Comparison of ENCODE assay signal across 10 cellular contexts in the genomic region with DNA sequence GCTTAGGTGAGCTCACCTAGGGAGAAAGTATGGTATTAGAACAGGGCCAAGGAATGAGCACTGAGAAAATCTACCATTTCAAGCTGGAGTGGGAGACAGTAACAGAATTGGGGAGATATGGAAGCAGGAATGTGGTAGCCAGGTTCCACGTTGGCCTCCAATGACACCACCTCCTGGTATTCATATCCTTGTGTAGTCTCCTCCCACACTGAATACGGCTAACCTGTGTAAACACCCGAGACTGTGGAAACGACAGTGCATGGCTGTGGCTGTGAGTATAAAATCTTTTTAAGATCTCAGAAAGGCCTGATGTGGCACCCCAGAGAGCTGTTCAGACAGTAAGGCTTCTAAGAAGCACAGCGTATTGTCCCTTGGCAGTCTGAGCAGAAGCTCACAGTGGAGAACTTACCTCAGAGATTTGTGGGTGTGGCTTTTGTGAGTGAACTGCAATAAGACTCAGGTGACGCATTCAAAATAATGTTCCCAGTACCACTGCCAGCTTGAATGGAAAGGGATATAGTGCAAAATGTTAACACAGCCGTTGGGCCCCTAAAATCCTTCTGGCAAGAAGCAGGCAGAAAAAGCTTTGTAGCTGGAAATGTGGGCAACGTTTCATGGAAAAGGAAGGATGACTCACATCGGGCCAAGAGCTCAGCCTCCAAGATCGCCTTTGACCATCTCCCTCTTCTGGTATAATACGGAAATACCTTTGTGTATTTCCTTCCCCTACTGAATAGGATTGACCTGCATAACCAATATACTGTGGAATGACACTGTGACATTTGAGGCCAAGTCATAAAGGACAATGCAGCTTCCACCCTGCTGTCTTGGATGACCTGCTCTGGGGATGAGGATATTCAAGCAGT. TPM values are rescaled to one million over a fixed set of nuclear protein-coding genes. Genes with fewer than 3 reads are reported as not detected.
A peak's percentile ranks its signal among the peaks of the same experiment; 100 is the strongest.
DNase-seq lines count a peak whose midpoint lies in the region; ATAC-seq, FAIRE-seq and TF ChIP-seq lines count a peak whose summit lies in the region.
"Had no signal": no experiment of that assay in that cellular context is flagged by ENCODE, and none has a peak within 500 bp of the region (broad histone marks: within the 10 kb centered on the region; RNA-seq: fewer than 3 reads in every experiment).

No MANE protein-coding gene starts in this region.

- BruUV-seq in endothelial cell of umbilical vein (replicated peaks; lab: Mats Ljungman, UMichigan) = TSS peak; percentile 69

- H3K36me3 ChIP-seq in endothelial cell of umbilical vein (ENCODE audit: control insufficient read depth in 2 of 2, extremely low read depth in 1 of 2, insufficient read depth in 2 of 2, low read length in 2 of 2) (no peaks in the 10 kb centered on the region), osteoblast (ENCODE audit: insufficient read depth, low read length) (no peaks in the 10 kb centered on the region)

- no peaks in the 10 kb centered on the region for H4K20me1 ChIP-seq in endothelial cell of umbilical vein (replicated peaks; ENCODE audit: control insufficient read depth, extremely low read depth, insufficient read depth, low read length)
- no peaks in the 10 kb centered on the region for H4K20me1 ChIP-seq in osteoblast (ENCODE audit: insufficient read depth, low read length)

- CTCF ChIA-PET in endothelial cell of umbilical vein (lab: Charles Lee) = interaction anchor here (0.7 to 4.9 kb wide), 28 partner anchors 10 to 233 kb away, joined by 3 to 54 read pairs (median 4); a partner anchor contains a TSS

- POLR2A ChIA-PET in endothelial cell of umbilical vein (lab: Charles Lee) = interaction anchor here (0.6 to 1.4 kb wide), 2 partner anchors 95 to 760 kb away, joined by 4 to 13 read pairs; no protein-coding TSS in a partner anchor

- FAIRE-seq in endothelial cell of umbilical vein (lab: Jason Lieb, UNC) = peak; percentile 100

- TF ChIP-seq CTCF in endothelial cell of umbilical vein (IDR thresholded peaks at IDR 0.05; ENCODE audit: extremely low read depth in 1 of 2, insufficient read depth in 1 of 2, low read depth in 1 of 2, low read length in 2 of 2) = peak; percentile 34 to 39
- peak; percentile 53 for TF ChIP-seq CTCF in osteoblast (IDR thresholded peaks at IDR 0.05; ENCODE audit: extremely low read depth, low read depth, low read length)

- H3K4me1 ChIP-seq in endothelial cell of umbilical vein (ENCODE audit: control insufficient read depth, extremely low read depth, insufficient read depth, low read length) (peaks cover 41% of the 10 kb centered on the region), osteoblast (ENCODE audit: insufficient read depth, low read length) (peaks cover 17% of the 10 kb centered on the region)

- H3K27ac ChIP-seq in endothelial cell of umbilical vein (ENCODE audit: insufficient read depth, low read depth, low read length) = peak overlapping the region; percentile 96
- peak overlapping the region; percentile 55 for H3K27ac ChIP-seq in osteoblast (ENCODE audit: low read depth, low read length)

- no peaks in the 10 kb centered on the region for H3K9me1 ChIP-seq in endothelial cell of umbilical vein (replicated peaks; ENCODE audit: control insufficient read depth, extremely low read depth, insufficient read depth, low read length)

- no peak for ATAC-seq in GM21515 (IDR thresholded peaks at IDR 0.05; ENCODE audit: unreplicated experiment)
- ATAC-seq: naive thymus-derived CD8-positive, alpha-beta T cell had no signal

- H3K4me3 ChIP-seq in endothelial cell of umbilical vein (replicated peaks in 1 of 3; ENCODE audit: insufficient read depth in 1 of 3, low read depth in 1 of 3, low read length in 3 of 3) = peak overlapping the region in 1 of 3 experiments; percentile 33
- H3K4me3 ChIP-seq in osteoblast (ENCODE audit: insufficient read depth, low read length) = no peak overlapping the region

- no peaks in the 10 kb centered on the region for H3K9me3 ChIP-seq in endothelial cell of umbilical vein (replicated peaks; ENCODE audit: control insufficient read depth, insufficient read depth, low read length)
- H3K9me3 ChIP-seq in osteoblast (ENCODE audit: low read depth, low read length) = no peaks in the 10 kb centered on the region

- peak; percentile 71 for DNase-seq in Daoy (ENCODE audit: low read depth)
- peak; percentile 66 for DNase-seq in NCI-H226
- DNase-seq in endothelial cell of umbilical vein (ENCODE audit: low read depth, low spot score) = peak; percentile 90
- peak; percentile 87 for DNase-seq in osteoblast (ENCODE audit: insufficient read length, low spot score, missing footprints)
- DNase-seq in activated CD4-positive, alpha-beta T cell treated with anti-CD3 and anti-CD28 coated beads, Interleukin-2, amount 50 U/mL, for 48 hours = no peak
- no peak for DNase-seq in T-helper 9 cell
- DNase-seq in activated CD4-positive, CD25-positive, alpha-beta regulatory T cell (lab: John Stamatoyannopoulos, UW) = no peak
- DNase-seq: activated naive CD4-positive, alpha-beta T cell treated with anti-CD3 and anti-CD28 coated beads for 36 hours; naive thymus-derived CD8-positive, alpha-beta T cell had no signal

- H2AFZ ChIP-seq in endothelial cell of umbilical vein (ENCODE audit: low read depth, low read length) (peak overlapping the region; percentile 39), osteoblast (ENCODE audit: low read length) (peak overlapping the region; percentile 63)

- no peaks in the 10 kb centered on the region for H3K79me2 ChIP-seq in endothelial cell of umbilical vein (ENCODE audit: control insufficient read depth, insufficient read depth, low read length)
- H3K79me2 ChIP-seq in osteoblast (ENCODE audit: insufficient read depth, low read length) = no peaks in the 10 kb centered on the region

- H3K4me2 ChIP-seq in endothelial cell of umbilical vein (ENCODE audit: insufficient read depth, low read length) = peak overlapping the region; percentile 86
- peak overlapping the region; percentile 68 for H3K4me2 ChIP-seq in osteoblast (ENCODE audit: insufficient read depth, low read length)

- intact Hi-C loops in endothelial cell of umbilical vein (cut with micrococcal nuclease) = loop anchor here (1.0 kb wide), 5 partner anchors 19 to 233 kb away; no protein-coding TSS in a partner anchor

- dilution Hi-C loops in endothelial cell of umbilical vein (cut with MboI; ENCODE audit: extremely low pct_ligation_motif_present, low sequenced_read_pairs) = no loop called here

- H3K27me3 ChIP-seq in endothelial cell of umbilical vein (ENCODE audit: control insufficient read depth in 2 of 2, insufficient read depth in 2 of 2, low read length in 2 of 2) = no peaks in the 10 kb centered on the region
- no peaks in the 10 kb centered on the region for H3K27me3 ChIP-seq in osteoblast (ENCODE audit: insufficient read depth, low read length)

- TF ChIP-seq POLR2A in endothelial cell of umbilical vein (IDR thresholded peaks at IDR 0.05; ENCODE audit: low read depth, low read length) = no peak

- peak overlapping the region; percentile 60 for H3K9ac ChIP-seq in endothelial cell of umbilical vein (replicated peaks; ENCODE audit: extremely low read depth, insufficient read depth, low read length)

TF ChIP-seq in endothelial cell of umbilical vein, 7 proteins besides CTCF, POLR2A, EP300 and RAD21:
- TF ChIP-seq JUN (IDR thresholded peaks at IDR 0.05; ENCODE audit: borderline replicate concordance, insufficient read depth, insufficient read length, low read depth) (peak; percentile 86), GATA2 (IDR thresholded peaks at IDR 0.05; ENCODE audit: insufficient read depth, insufficient read length, low read depth, low read length) (peak; percentile 96), EZH2 (IDR thresholded peaks at IDR 0.05; ENCODE audit: borderline replicate concordance, low read depth, low read length, severe bottlenecking) (no peak), POLR2AphosphoS5 (IDR thresholded peaks at IDR 0.05; ENCODE audit: insufficient read depth, low read depth, low read length) (peak; percentile 74), FOS (IDR thresholded peaks at IDR 0.05; ENCODE audit: borderline replicate concordance, insufficient read depth, low read length) (peak; percentile 95), MYC (IDR thresholded peaks at IDR 0.05; ENCODE audit: low read depth, low read length) (no peak)
- TF ChIP-seq, protein P1, sequence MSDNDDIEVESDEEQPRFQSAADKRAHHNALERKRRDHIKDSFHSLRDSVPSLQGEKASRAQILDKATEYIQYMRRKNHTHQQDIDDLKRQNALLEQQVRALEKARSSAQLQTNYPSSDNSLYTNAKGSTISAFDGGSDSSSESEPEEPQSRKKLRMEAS (IDR thresholded peaks at IDR 0.05; ENCODE audit: insufficient read depth, insufficient read length) = no peak

RNA-seq across cellular contexts. Expression of a gene that starts 14.4 kb away (rescaled TPM):
- total RNA-seq in Daoy (2014; rRNA removed; shearing (Covaris generic)) = 1.5 and 1.6 TPM in 2 replicates
- total RNA-seq in endothelial cell of umbilical vein (0.07 TPM in 1 of 2 replicates, not detected in the other), osteoblast (0.29 and 1.4 TPM in 2 replicates)
- polyA plus RNA-seq in endothelial cell of umbilical vein = 0.05 and 0.08 TPM in 2 replicates
- polyA plus RNA-seq in endothelial cell of umbilical vein (2011; cell fraction: cytosol; rRNA removed) = 0.07 and 0.10 TPM in 2 replicates
- polyA plus RNA-seq in endothelial cell of umbilical vein (2011; cell fraction: nucleus; rRNA removed) = 0.05 and 0.14 TPM in 2 replicates
- polyA plus RNA-seq in endothelial cell of umbilical vein (2012) = 0.03 and 0.48 TPM in 2 replicates
- polyA minus RNA-seq in endothelial cell of umbilical vein = 0.13 and 0.44 TPM in 2 replicates
- polyA minus RNA-seq in endothelial cell of umbilical vein (2011; cell fraction: cytosol; rRNA and poly(A)+ RNA removed) = not detected
- polyA minus RNA-seq in endothelial cell of umbilical vein (2011; cell fraction: nucleus; rRNA and poly(A)+ RNA removed) = 0.19 and 0.24 TPM in 2 replicates

RNA-seq across cellular contexts. Expression of a gene that starts 38.2 kb away (rescaled TPM):
- total RNA-seq in Daoy (2014; rRNA removed; shearing (Covaris generic)) = 0.45 and 0.69 TPM in 2 replicates
- total RNA-seq in endothelial cell of umbilical vein (2.8 and 4.5 TPM in 2 replicates), osteoblast (not detected in 2 replicates)
- 0.43 and 1.2 TPM in 2 replicates for polyA plus RNA-seq in endothelial cell of umbilical vein
- 0.56 and 0.74 TPM in 2 replicates for polyA plus RNA-seq in endothelial cell of umbilical vein (2011; cell fraction: cytosol; rRNA removed)
- 0.49 and 0.82 TPM in 2 replicates for polyA plus RNA-seq in endothelial cell of umbilical vein (2011; cell fraction: nucleus; rRNA removed)
- 2.4 and 2.7 TPM in 2 replicates for polyA plus RNA-seq in endothelial cell of umbilical vein (2012)
- 1.4 TPM in 2 replicates for polyA minus RNA-seq in endothelial cell of umbilical vein
- not detected for polyA minus RNA-seq in endothelial cell of umbilical vein (2011; cell fraction: cytosol; rRNA and poly(A)+ RNA removed)
- 0.58 and 1.1 TPM in 2 replicates for polyA minus RNA-seq in endothelial cell of umbilical vein (2011; cell fraction: nucleus; rRNA and poly(A)+ RNA removed)
- total RNA-seq: activated naive CD4-positive, alpha-beta T cell treated with anti-CD3 and anti-CD28 coated beads for 36 hours; naive thymus-derived CD8-positive, alpha-beta T cell had no signal

Comparison
In these comparisons a context has a peak if more than half of its experiments do, and no peak if none do; other contexts are left out.
1. DNase-seq: peak in Daoy (single experiment), NCI-H226 (single experiment), endothelial cell of umbilical vein (single experiment) and osteoblast (single experiment); none in activated CD4-positive, alpha-beta T cell treated with anti-CD3 and anti-CD28 coated beads, Interleukin-2, amount 50 U/mL, for 48 hours (0 of 2), T-helper 9 cell (single experiment) and activated CD4-positive, CD25-positive, alpha-beta regulatory T cell (0 of 4).